Comparison of ENCODE assay signal across 8 cellular contexts in genomic region chr14:103819503-103820307, GRCh38. TPM values are rescaled to one million over a fixed set of nuclear protein-coding genes. Genes with fewer than 3 reads are reported as not detected.
A peak's percentile ranks its signal among the peaks of the same experiment; 100 is the strongest.
DNase-seq lines count a peak whose midpoint lies in the region; ATAC-seq, FAIRE-seq and TF ChIP-seq lines count a peak whose summit lies in the region.

No MANE protein-coding gene starts in this region.

- H3K9me3 ChIP-seq in endothelial cell of umbilical vein (replicated peaks; ENCODE audit: control insufficient read depth, insufficient read depth, low read length): no peaks in the 10 kb centered on the region

- H3K4me1 ChIP-seq in endothelial cell of umbilical vein (ENCODE audit: control insufficient read depth, extremely low read depth, insufficient read depth, low read length): peaks cover 11% of the 10 kb centered on the region

- CTCF ChIA-PET in endothelial cell of umbilical vein (lab: Charles Lee): interaction anchor here (0.6 to 5.4 kb wide), 7 partner anchors 11 to 91 kb away, joined by 3 to 47 read pairs (median 4); no protein-coding TSS in a partner anchor

- peaks cover 7% of the 10 kb centered on the region for H3K27me3 Mint-ChIP-seq in nephron (ENCODE audit: low read depth)

- H3K9ac ChIP-seq in endothelial cell of umbilical vein (replicated peaks; ENCODE audit: extremely low read depth, insufficient read depth, low read length): no peak overlapping the region

- peaks cover 19% of the 10 kb centered on the region for H3K4me1 Mint-ChIP-seq in nephron

- FAIRE-seq in endothelial cell of umbilical vein (lab: Jason Lieb, UNC): no peak

- no peaks in the 10 kb centered on the region for H3K36me3 Mint-ChIP-seq in nephron (ENCODE audit: low read depth)

- peak overlapping the region; percentile 43 to 62 (median 53) for H3K27ac Mint-ChIP-seq in nephron

- in situ Hi-C loops in KBM-7 (cut with MboI; ENCODE audit: low pct_unique_long_range_greater_than_20kb, low sequenced_read_pairs): no loop called here

- POLR2A ChIA-PET in endothelial cell of umbilical vein (lab: Charles Lee): no interaction called here

- TF ChIP-seq POLR2A in endothelial cell of umbilical vein (IDR thresholded peaks at IDR 0.05; ENCODE audit: low read depth, low read length): no peak

- no peaks in the 10 kb centered on the region for H4K20me1 ChIP-seq in endothelial cell of umbilical vein (replicated peaks; ENCODE audit: control insufficient read depth, extremely low read depth, insufficient read depth, low read length)

- no peak overlapping the region for H3K4me2 ChIP-seq in endothelial cell of umbilical vein (ENCODE audit: insufficient read depth, low read length)

- peak overlapping the region; percentile 51 for H2AFZ ChIP-seq in endothelial cell of umbilical vein (ENCODE audit: low read depth, low read length)

- DNase-seq in DMS79 treated with DMSO at 0.1 percent for 48 hours (lab: John Stamatoyannopoulos, UW) (peak; percentile 98), NCI-H2227 treated with DMSO at 0.1 percent for 48 hours (lab: John Stamatoyannopoulos, UW) (peak; percentile 52), endothelial cell of umbilical vein (ENCODE audit: low read depth, low spot score) (peak; percentile 30), KBM-7 (no peak)
- DNase-seq in NK-92 treated with Interleukin-12 subunit alpha and Interleukin-12 subunit beta, amount 100 ng/mL, for 24 hours (lab: John Stamatoyannopoulos, UW): no peak
- DNase-seq in activated T-cell treated with anti-CD3 and anti-CD28 coated beads, Interleukin-2, amount 50 U/mL, for 1 hour: no peak

- no peaks in the 10 kb centered on the region for H3K9me1 ChIP-seq in endothelial cell of umbilical vein (replicated peaks; ENCODE audit: control insufficient read depth, extremely low read depth, insufficient read depth, low read length)

- H3K9me3 Mint-ChIP-seq in nephron: no peaks in the 10 kb centered on the region

- no peaks in the 10 kb centered on the region for H3K36me3 ChIP-seq in endothelial cell of umbilical vein (ENCODE audit: control insufficient read depth in 2 of 2, extremely low read depth in 1 of 2, insufficient read depth in 2 of 2, low read length in 2 of 2)

- H3K4me3 Mint-ChIP-seq in nephron: peak overlapping the region in 2 of 3 experiments; percentile 2

- no peaks in the 10 kb centered on the region for H3K27me3 ChIP-seq in endothelial cell of umbilical vein (ENCODE audit: control insufficient read depth in 2 of 2, insufficient read depth in 2 of 2, low read length in 2 of 2)

- TF ChIP-seq CTCF in endothelial cell of umbilical vein (IDR thresholded peaks at IDR 0.05; ENCODE audit: extremely low read depth in 1 of 2, insufficient read depth in 1 of 2, low read depth in 1 of 2, low read length in 2 of 2) (no peak), nephron (IDR thresholded peaks at IDR 0.05; ENCODE audit: unreplicated experiment in 3 of 3) (no peak)

- no peak for ATAC-seq in GM19023 (IDR thresholded peaks at IDR 0.05; ENCODE audit: unreplicated experiment)

- peaks cover 2% of the 10 kb centered on the region for H3K79me2 ChIP-seq in endothelial cell of umbilical vein (ENCODE audit: control insufficient read depth, insufficient read depth, low read length)

- no TSS peak for BruUV-seq in endothelial cell of umbilical vein (replicated peaks; lab: Mats Ljungman, UMichigan)

- H3K4me3 ChIP-seq in endothelial cell of umbilical vein (replicated peaks in 1 of 3; ENCODE audit: insufficient read depth in 1 of 3, low read depth in 1 of 3, low read length in 3 of 3): no peak overlapping the region

- dilution Hi-C loops in endothelial cell of umbilical vein (cut with MboI; ENCODE audit: extremely low pct_ligation_motif_present, low sequenced_read_pairs): no loop called here

- intact Hi-C loops in endothelial cell of umbilical vein (cut with micrococcal nuclease): no loop called here

- no peak overlapping the region for H3K27ac ChIP-seq in endothelial cell of umbilical vein (ENCODE audit: insufficient read depth, low read depth, low read length)

TF ChIP-seq in endothelial cell of umbilical vein, 7 proteins besides CTCF, POLR2A, EP300 and RAD21:
- TF ChIP-seq FOS (IDR thresholded peaks at IDR 0.05; ENCODE audit: borderline replicate concordance, insufficient read depth, low read length) (no peak), MYC (IDR thresholded peaks at IDR 0.05; ENCODE audit: low read depth, low read length) (no peak), EZH2 (IDR thresholded peaks at IDR 0.05; ENCODE audit: borderline replicate concordance, low read depth, low read length, severe bottlenecking) (no peak), GATA2 (IDR thresholded peaks at IDR 0.05; ENCODE audit: insufficient read depth, insufficient read length, low read depth, low read length) (no peak), JUN (IDR thresholded peaks at IDR 0.05; ENCODE audit: borderline replicate concordance, insufficient read depth, insufficient read length, low read depth) (no peak), MAX (IDR thresholded peaks at IDR 0.05; ENCODE audit: insufficient read depth, insufficient read length) (no peak), POLR2AphosphoS5 (IDR thresholded peaks at IDR 0.05; ENCODE audit: insufficient read depth, low read depth, low read length) (no peak)

RNA-seq across cellular contexts. Expression of gene PPP1R13B, which starts 27.7 kb away (rescaled TPM):
- total RNA-seq in endothelial cell of umbilical vein: 29.3 and 30.0 TPM in 2 replicates
- 10.0 and 10.7 TPM in 2 replicates for polyA plus RNA-seq in endothelial cell of umbilical vein
- polyA plus RNA-seq in endothelial cell of umbilical vein (2011; cell fraction: cytosol; rRNA removed): 7.4 and 7.7 TPM in 2 replicates
- polyA plus RNA-seq in endothelial cell of umbilical vein (2011; cell fraction: nucleus; rRNA removed): 51.1 and 55.4 TPM in 2 replicates
- 10.0 and 12.4 TPM in 2 replicates for polyA plus RNA-seq in endothelial cell of umbilical vein (2012)
- polyA minus RNA-seq in endothelial cell of umbilical vein: 14.4 and 24.9 TPM in 2 replicates
- 4.2 TPM for polyA minus RNA-seq in endothelial cell of umbilical vein (2011; cell fraction: cytosol; rRNA and poly(A)+ RNA removed)
- 25.2 and 30.9 TPM in 2 replicates for polyA minus RNA-seq in endothelial cell of umbilical vein (2011; cell fraction: nucleus; rRNA and poly(A)+ RNA removed)

Comparison
In these comparisons a context has a peak if more than half of its experiments do, and no peak if none do; other contexts are left out.
1. DNase-seq: peak in DMS79 treated with DMSO at 0.1 percent for 48 hours (single experiment), NCI-H2227 treated with DMSO at 0.1 percent for 48 hours (single experiment) and endothelial cell of umbilical vein (single experiment); none in NK-92 treated with Interleukin-12 subunit alpha and Interleukin-12 subunit beta, amount 100 ng/mL, for 24 hours (single experiment), KBM-7 (single experiment) and activated T-cell treated with anti-CD3 and anti-CD28 coated beads, Interleukin-2, amount 50 U/mL, for 1 hour (single experiment).